In genomic region chr5:160959804-160960203, GRCh38 we compare ENCODE assay signal across 11 cellular contexts.
DNase-seq lines count a peak whose midpoint lies in the region; ATAC-seq, FAIRE-seq and TF ChIP-seq lines count a peak whose summit lies in the region.
"Had no signal": no experiment of that assay in that cellular context is flagged by ENCODE, and none has a peak within 500 bp of the region (broad histone marks: within the 10 kb centered on the region; RNA-seq: fewer than 3 reads in every experiment).

No MANE protein-coding gene starts in this region.

- no peaks in the 10 kb centered on the region for H3K36me3 ChIP-seq in MM.1S (replicated peaks; ENCODE audit: insufficient read depth, low read length)
- no peaks in the 10 kb centered on the region for H3K36me3 ChIP-seq in kidney (ENCODE audit: control insufficient read depth in 1 of 2, insufficient read depth in 2 of 2, low read length in 2 of 2)
- H3K36me3 ChIP-seq in gastroesophageal sphincter: no peaks in the 10 kb centered on the region
- no peaks in the 10 kb centered on the region for H3K36me3 ChIP-seq in gastrocnemius medialis

- DNase-seq in MM.1S (peak; percentile 82), kidney (peak; percentile 89), NCI-H128 (lab: John Stamatoyannopoulos, UW; ENCODE audit: unreplicated experiment) (no peak), NCI-H82 (lab: John Stamatoyannopoulos, UW) (no peak), gastrocnemius medialis (no peak)
- DNase-seq: activated T-cell treated with anti-CD3 and anti-CD28 coated beads for 4 hours, NCI-H2107 had no signal

- H3K9me3 ChIP-seq in MM.1S (replicated peaks; ENCODE audit: insufficient read depth, low read length): no peaks in the 10 kb centered on the region
- no peaks in the 10 kb centered on the region for H3K9me3 ChIP-seq in kidney (ENCODE audit: control insufficient read depth in 1 of 2, low read length in 2 of 2)
- no peaks in the 10 kb centered on the region for H3K9me3 ChIP-seq in gastroesophageal sphincter
- no peaks in the 10 kb centered on the region for H3K9me3 ChIP-seq in gastrocnemius medialis

- 59 to 74% methylated on average over 2 of the region's 2 CpGs for WGBS in gastroesophageal sphincter (ENCODE audit: low coverage in 1 of 2), 2 donors

- H3K27ac ChIP-seq in MM.1S (ENCODE audit: low read length) (no peak overlapping the region), kidney (ENCODE audit: low read depth in 2 of 2, low read length in 2 of 2) (peak overlapping the region in 1 of 2 donors; percentile 70), gastroesophageal sphincter (no peak overlapping the region), gastrocnemius medialis (no peak overlapping the region)

- no peak overlapping the region for H3K4me2 ChIP-seq in MM.1S (ENCODE audit: low read depth, low read length)

- ATAC-seq in GM18511 (IDR thresholded peaks at IDR 0.05; ENCODE audit: unreplicated experiment) (peak; percentile 75), GM21717 (IDR thresholded peaks at IDR 0.05; ENCODE audit: unreplicated experiment) (peak; percentile 70), gastroesophageal sphincter (no peak), gastrocnemius medialis (no peak)
- ATAC-seq: sciatic nerve had no signal

- no peak for TF ChIP-seq POLR2A in gastroesophageal sphincter (IDR thresholded peaks at IDR 0.05)
- no peak for TF ChIP-seq POLR2A in gastrocnemius medialis (IDR thresholded peaks at IDR 0.05)

- H3K27me3 ChIP-seq in MM.1S (replicated peaks; ENCODE audit: insufficient read depth, low read length) (no peaks in the 10 kb centered on the region), gastroesophageal sphincter (no peaks in the 10 kb centered on the region), gastrocnemius medialis (no peaks in the 10 kb centered on the region)

- no peak for TF ChIP-seq EP300 in gastroesophageal sphincter (IDR thresholded peaks at IDR 0.05)

- FAIRE-seq in kidney (lab: Jason Lieb, UNC): peak; percentile 86

- no peak overlapping the region for H2AFZ ChIP-seq in MM.1S (ENCODE audit: low read length)

- H3K4me1 ChIP-seq in MM.1S (ENCODE audit: low read length) (0 out of 2 replicates have a peak, but pooled peaks cover 5% of the 10 kb centered on the region), kidney (ENCODE audit: control insufficient read depth in 1 of 2, insufficient read depth in 1 of 2, low read depth in 1 of 2, low read length in 2 of 2) (peaks cover 10 to 16% of the 10 kb centered on the region in 2 donors), gastroesophageal sphincter (no peaks in the 10 kb centered on the region), gastrocnemius medialis (no peaks in the 10 kb centered on the region)

- H3F3A ChIP-seq in MM.1S (ENCODE audit: insufficient read depth, low read length): no peaks in the 10 kb centered on the region

- H4K20me1 ChIP-seq in MM.1S (ENCODE audit: insufficient read depth, low read length): no peaks in the 10 kb centered on the region

- TF ChIP-seq CTCF in MM.1S (IDR thresholded peaks at IDR 0.05; ENCODE audit: low read length) (no peak), kidney (IDR thresholded peaks at IDR 0.05; ENCODE audit: borderline replicate concordance, extremely low read depth, insufficient read depth) (no peak), gastroesophageal sphincter (IDR thresholded peaks at IDR 0.05) (no peak), gastrocnemius medialis (IDR thresholded peaks at IDR 0.05 in 4 of 5, conservative IDR thresholded peaks at IDR 0.05 in 1 of 5) (no peak)

- intact Hi-C loops in kidney (cut with DNase I): no loop called here
- intact Hi-C loops in gastrocnemius medialis (cut with DNase I; ENCODE audit: low total_unique reads): no loop called here

- H3K4me3 ChIP-seq in MM.1S (ENCODE audit: low read length) (no peak overlapping the region), kidney (ENCODE audit: low read length in 2 of 2) (no peak overlapping the region), gastroesophageal sphincter (no peak overlapping the region), gastrocnemius medialis (no peak overlapping the region)

- H3K79me2 ChIP-seq in MM.1S (ENCODE audit: low read length): no peaks in the 10 kb centered on the region

- in situ Hi-C loops in gastrocnemius medialis (cut with MboI; ENCODE audit: low sequenced_read_pairs in 4 of 4): no loop called here

- H3K9ac ChIP-seq in MM.1S (ENCODE audit: low read length) (no peak overlapping the region), kidney (ENCODE audit: low read length in 2 of 2) (no peak overlapping the region)

- H3K9me2 ChIP-seq in MM.1S (replicated peaks; ENCODE audit: insufficient read depth, low read length): no peaks in the 10 kb centered on the region

Comparison
In these comparisons a context has a peak if more than half of its experiments do, and no peak if none do; other contexts are left out.
1. ATAC-seq: peak in GM18511 (single experiment) and GM21717 (single experiment); none in gastroesophageal sphincter (single experiment) and gastrocnemius medialis (0 of 2).
2. DNase-seq: peak in MM.1S (single experiment) and kidney (single experiment); none in NCI-H128 (single experiment), NCI-H82 (single experiment) and gastrocnemius medialis (0 of 2).